19 cellular contexts compared by ENCODE assay signal in genomic region chr17:72110953-72111339, GRCh38. TPM values are rescaled to one million over a fixed set of nuclear protein-coding genes. Genes with fewer than 3 reads are reported as not detected.
A peak's percentile ranks its signal among the peaks of the same experiment; 100 is the strongest.
DNase-seq lines count a peak whose midpoint lies in the region; ATAC-seq, FAIRE-seq and TF ChIP-seq lines count a peak whose summit lies in the region.
"Had no signal": no experiment of that assay in that cellular context is flagged by ENCODE, and none has a peak within 500 bp of the region (broad histone marks: within the 10 kb centered on the region; RNA-seq: fewer than 3 reads in every experiment).

No MANE protein-coding gene starts in this region.

- in situ Hi-C loops in IMR-90 (cut with MboI; ENCODE audit: low sequenced_read_pairs): loop anchor here (10.0 kb wide), 3 partner anchors 646 to 1346 kb away; no protein-coding TSS in a partner anchor
- in situ Hi-C loops in GM12878 (cut with MboI): loop anchor here (10.0 kb wide), 1 partner anchor 646 kb away; no protein-coding TSS in a partner anchor
- in situ Hi-C loops in transverse colon (cut with MboI; ENCODE audit: low pct_ligation_motif_present in 1 of 4, low pct_unique_long_range_greater_than_20kb in 1 of 4, low sequenced_read_pairs in 3 of 4): loop anchor here (10.0 to 25.0 kb wide), 4 partner anchors 624 to 996 kb away; no protein-coding TSS in a partner anchor

- peak overlapping the region; percentile 73 for H2AFZ ChIP-seq in IMR-90 (replicated peaks; ENCODE audit: low read length, poor library complexity)
- no peak overlapping the region for H2AFZ ChIP-seq in GM12878 (ENCODE audit: control insufficient read depth, low read depth, low read length)
- H2AFZ ChIP-seq: PC-9 had no signal

- no peak overlapping the region for H3K18ac ChIP-seq in IMR-90 (ENCODE audit: low read depth, low read length)

- no peak for TF ChIP-seq POLR2A in IMR-90 (IDR thresholded peaks at IDR 0.05; ENCODE audit: low read depth, low read length)
- no peak for TF ChIP-seq POLR2A in GM12878 (IDR thresholded peaks at IDR 0.05; ENCODE audit: low read depth, low read length)
- TF ChIP-seq POLR2A in transverse colon (IDR thresholded peaks at IDR 0.05): no peak

- H4K5ac ChIP-seq in IMR-90 (ENCODE audit: low read depth, low read length): no peak overlapping the region

- no peak overlapping the region for H3K23ac ChIP-seq in IMR-90 (ENCODE audit: low read depth, low read length)

- no peak overlapping the region for H3K56ac ChIP-seq in IMR-90 (ENCODE audit: extremely low read depth, insufficient read depth, low read length)

- no peak overlapping the region for H3K27ac ChIP-seq in IMR-90 (ENCODE audit: insufficient read depth, low read length)
- no peak overlapping the region for H3K27ac ChIP-seq in GM12878 (ENCODE audit: control insufficient read depth, insufficient read depth)
- no peak overlapping the region for H3K27ac ChIP-seq in transverse colon
- H3K27ac ChIP-seq: PC-9, thoracic aorta had no signal

- WGBS in IMR-90 (ENCODE audit: extremely low coverage in 2 of 2, insufficient read length in 1 of 2), 2 experiments: 40% methylated on average over 1 of the region's 4 CpGs; no CpG with 5 or more reads in 1 of the 2 experiments
- WGBS in GM12878 (ENCODE audit: insufficient coverage, insufficient replicate concordance, low lambda C conversion rate, missing lambda C conversion rate): 15% methylated on average over 4 of the region's 4 CpGs
- 31 to 60% methylated on average over 1 to 4 of the region's 4 CpGs for WGBS in transverse colon (ENCODE audit: low coverage in 1 of 2), 2 donors

- H2BK120ac ChIP-seq in IMR-90 (ENCODE audit: low read depth, low read length): no peak overlapping the region

- H3K27me3 ChIP-seq in IMR-90 (ENCODE audit: control insufficient read depth, insufficient read depth, low read length) (no peaks in the 10 kb centered on the region), GM12878 (replicated peaks in 1 of 2; ENCODE audit: control insufficient read depth in 2 of 2, insufficient read depth in 2 of 2, low read length in 1 of 2) (no peaks in the 10 kb centered on the region), transverse colon (peaks cover 9% of the 10 kb centered on the region)

- RAD21 ChIA-PET in GM12878 (lab: Charles Lee; ENCODE audit: unreplicated experiment): interaction anchor here (1.1 kb wide), 1 partner anchor 23 kb away, joined by 5 read pairs; no protein-coding TSS in a partner anchor

- BruUV-seq in IMR-90 (replicated peaks; lab: Mats Ljungman, UMichigan) (no TSS peak), GM12878 (replicated peaks; lab: Mats Ljungman, UMichigan) (no TSS peak)

- H3K4me1 ChIP-seq in IMR-90 (ENCODE audit: control insufficient read depth, insufficient read depth, low read length) (peaks cover 2% of the 10 kb centered on the region; the same call in 1 of the 2 replicates), GM12878 (ENCODE audit: control insufficient read depth, insufficient read depth, low read length) (no peaks in the 10 kb centered on the region), transverse colon (peaks cover 0 to 11% (median 2%) of the 10 kb centered on the region in 4 donors)

- H3K4me2 ChIP-seq in IMR-90 (ENCODE audit: low read depth, low read length) (peak overlapping the region; percentile 13; the same call in 1 of the 2 replicates), GM12878 (ENCODE audit: control insufficient read depth, insufficient read depth) (peak overlapping the region; percentile 24; the same call in 1 of the 2 replicates)
- H3K4me2 ChIP-seq: PC-9 had no signal

- TF ChIP-seq CTCF in IMR-90 (conservative IDR thresholded peaks at IDR 0.05; ENCODE audit: low read depth, low read length): no peak
- TF ChIP-seq CTCF in GM12878 (IDR thresholded peaks at IDR 0.05 in 2 of 3, conservative IDR thresholded peaks at IDR 0.05 in 1 of 3; ENCODE audit: control insufficient read depth in 2 of 3, extremely low read depth in 1 of 3, insufficient read depth in 1 of 3, low read depth in 3 of 3, low read length in 3 of 3): no peak
- no peak for TF ChIP-seq CTCF in transverse colon (IDR thresholded peaks at IDR 0.05)

- TF ChIP-seq EP300 in GM12878 (IDR thresholded peaks at IDR 0.05; ENCODE audit: borderline replicate concordance in 1 of 2, control insufficient read depth in 1 of 2, low read depth in 2 of 2, low read length in 2 of 2): no peak
- no peak for TF ChIP-seq EP300 in transverse colon (IDR thresholded peaks at IDR 0.05; ENCODE audit: low read depth)

- no peak overlapping the region for H4K91ac ChIP-seq in IMR-90 (ENCODE audit: insufficient read depth, low read depth, low read length)

- intact Hi-C loops in IMR-90 (cut with micrococcal nuclease) (no loop called here), GM12878 (cut with micrococcal nuclease; ENCODE audit: unreplicated experiment) (no loop called here), left colon (cut with DNase I, micrococcal nuclease) (no loop called here), transverse colon (cut with DNase I; ENCODE audit: low total_unique reads) (loop anchor here (10.0 kb wide), 1 partner anchor 1476 kb away; no protein-coding TSS in a partner anchor)

- H3K4me3 ChIP-seq in IMR-90 (ENCODE audit: insufficient read depth, low read depth, low read length) (no peak overlapping the region), GM12878 (no peak overlapping the region), transverse colon (no peak overlapping the region)
- H3K4me3 ChIP-seq: PC-9 had no signal

- SMC1A ChIA-PET in GM12878 (lab: Charles Lee; ENCODE audit: uncharacterized antibody, unreplicated experiment): interaction anchor here (0.9 to 1.2 kb wide), 3 partner anchors 11 to 196 kb away, joined by 3 read pairs; no protein-coding TSS in a partner anchor

- no peaks in the 10 kb centered on the region for H3K79me2 ChIP-seq in GM12878 (ENCODE audit: control insufficient read depth, insufficient read depth, low read length)

- no peak overlapping the region for H2AK5ac ChIP-seq in IMR-90 (ENCODE audit: low read depth, low read length)

- DNase-seq in IMR-90 (no peak), GM12878 (ENCODE audit: low read depth, low spot score) (no peak), left colon (peak; percentile 46 to 49), transverse colon (peak; percentile 35), NCI-H146 treated with DMSO at 0.1 percent for 48 hours (lab: John Stamatoyannopoulos, UW; ENCODE audit: unreplicated experiment) (no peak), NOMO-1 (lab: John Stamatoyannopoulos, UW; ENCODE audit: unreplicated experiment in 2 of 2) (no peak), C1 segment of cervical spinal cord (lab: John Stamatoyannopoulos, UW) (no peak)
- DNase-seq: activated CD4-positive, CD25-positive, alpha-beta regulatory T cell treated with anti-CD3 and anti-CD28 coated beads, Interleukin-2, amount 50 U/mL, for 72 hours; endodermal cell; Karpas-422; kidney; NCI-H1092; NCI-H526 treated with DMSO at 0.1 percent for 48 hours; PC-9; stimulated activated CD4-positive, alpha-beta T cell treated with anti-CD3 and anti-CD28 coated beads, Interleukin-12 subunit alpha, Interleukin-12 subunit beta, amount 100 ng/mL, for 4 hours had no signal

- H2BK5ac ChIP-seq in IMR-90 (ENCODE audit: low read depth, low read length, poor library complexity, severe bottlenecking): no peak overlapping the region

- dilution Hi-C loops in IMR-90 (cut with HindIII; ENCODE audit: low sequenced_read_pairs, unreplicated experiment): no loop called here

- no peak overlapping the region for H2BK15ac ChIP-seq in IMR-90 (ENCODE audit: low read depth, low read length)

- POLR2A ChIA-PET in IMR-90 (lab: Charles Lee; ENCODE audit: unreplicated experiment) (no interaction called here), GM12878 (lab: Charles Lee) (no interaction called here)

- ATAC-seq in IMR-90 (ENCODE audit: low read depth): no peak
- ATAC-seq in GM12878: no peak
- peak; percentile 74 for ATAC-seq in left colon

- CTCF ChIA-PET in IMR-90 (lab: Yijun Ruan, JAX) (interaction anchor here (0.5 kb wide), 1 partner anchor 459 kb away, joined by 3 read pairs; no protein-coding TSS in a partner anchor), GM12878 (lab: Yijun Ruan, JAX) (no interaction called here)

- FAIRE-seq in GM12878 (lab: Jason Lieb, UNC): no peak
- FAIRE-seq: D721Med, kidney had no signal

- H2BK20ac ChIP-seq in IMR-90 (ENCODE audit: low read depth, low read length): no peak overlapping the region; the same call in 1 of the 2 replicates

- no peak for TF ChIP-seq RAD21 in IMR-90 (IDR thresholded peaks at IDR 0.05; ENCODE audit: low read length)
- no peak for TF ChIP-seq RAD21 in GM12878 (IDR thresholded peaks at IDR 0.05; ENCODE audit: insufficient read depth, low read depth, low read length)

- no peak overlapping the region for H2AK9ac ChIP-seq in IMR-90 (replicated peaks; ENCODE audit: low read depth, low read length, poor library complexity)

- H3K36me3 ChIP-seq in IMR-90 (ENCODE audit: control insufficient read depth, insufficient read depth, low read length) (no peaks in the 10 kb centered on the region), GM12878 (ENCODE audit: control insufficient read depth in 2 of 2, insufficient read depth in 2 of 2, low read length in 1 of 2) (no peaks in the 10 kb centered on the region), transverse colon (no peaks in the 10 kb centered on the region)
- H3K36me3 ChIP-seq: thoracic aorta had no signal

- H3K9me3 ChIP-seq in IMR-90 (ENCODE audit: control insufficient read depth, insufficient read depth, low read length) (no peaks in the 10 kb centered on the region), GM12878 (replicated peaks; ENCODE audit: control insufficient read depth, insufficient read depth, low read length) (no peaks in the 10 kb centered on the region), transverse colon (no peaks in the 10 kb centered on the region)
- H3K9me3 ChIP-seq: thoracic aorta had no signal

- no peaks in the 10 kb centered on the region for H3K79me1 ChIP-seq in IMR-90 (ENCODE audit: low read depth in 1 of 2, low read length in 2 of 2)

- peak overlapping the region in 1 of 2 experiments; percentile 20; a peak in 1 of 4 replicates for H4K8ac ChIP-seq in IMR-90 (ENCODE audit: low read depth in 2 of 2, low read length in 2 of 2)

- H4K20me1 ChIP-seq in IMR-90 (ENCODE audit: insufficient read depth, low read length) (no peaks in the 10 kb centered on the region), GM12878 (ENCODE audit: control insufficient read depth, insufficient read depth) (no peaks in the 10 kb centered on the region)

- no peaks in the 10 kb centered on the region for H3K9me1 ChIP-seq in IMR-90 (ENCODE audit: insufficient read depth, low read length)

- peak overlapping the region; percentile 70; the same call in 1 of the 2 replicates for H3K14ac ChIP-seq in IMR-90 (replicated peaks; ENCODE audit: low read depth, low read length)

- peak overlapping the region; percentile 56; the same call in 1 of the 2 replicates for H3K4ac ChIP-seq in IMR-90 (ENCODE audit: low read depth, low read length)

- H3K9ac ChIP-seq in IMR-90 (ENCODE audit: low read depth, low read length) (no peak overlapping the region), GM12878 (ENCODE audit: control insufficient read depth, insufficient read depth, low read length) (no peak overlapping the region)

RNA-seq across cellular contexts. Expression of gene SOX9, which starts 9.9 kb away (rescaled TPM):
- 4.1 and 8.3 TPM in 2 replicates for total RNA-seq in IMR-90 (2012; rRNA removed)
- polyA plus RNA-seq in IMR-90 (2012; rRNA removed): 12.7 and 17.6 TPM in 2 replicates
- 12.5 and 21.1 TPM in 2 replicates for polyA plus RNA-seq in IMR-90 (2012; cell fraction: cytosol; rRNA removed)
- polyA plus RNA-seq in IMR-90 (2012; cell fraction: nucleus; rRNA removed; ENCODE audit: low replicate concordance): 31.6 and 43.9 TPM in 2 replicates
- total RNA-seq in GM12878 (2013; cell fraction: nucleolus; rRNA removed): 41.0 and 44.0 TPM in 2 replicates
- total RNA-seq in GM12878 (2014; rRNA removed): 6.1 and 6.9 TPM in 2 replicates
- total RNA-seq in GM12878 (2014; rRNA removed; fragmentation: Illumina TruSeq; extraction: Trizol): 4.5 and 4.7 TPM in 2 replicates
- total RNA-seq in GM12878 (2021): 18.2 and 19.0 TPM in 2 replicates
- 2.5 TPM for polyA plus RNA-seq in GM12878 (2011; ENCODE audit: low read depth)
- 3.9 and 4.6 TPM in 2 replicates for polyA plus RNA-seq in GM12878 (2011; rRNA removed)
- polyA plus RNA-seq in GM12878 (2011; cell fraction: cytosol; rRNA removed): 4.7 and 5.4 TPM in 2 replicates
- polyA plus RNA-seq in GM12878 (2011; cell fraction: nucleus; rRNA removed): 9.0 and 12.1 TPM in 2 replicates
- polyA plus RNA-seq in GM12878 (2012): 5.8 and 6.1 TPM in 2 replicates
- polyA plus RNA-seq in GM12878 (2014; fragmentation: Illumina TruSeq; extraction: Trizol): 6.5 and 7.2 TPM in 2 replicates
- polyA plus RNA-seq in GM12878 (2014; fragmentation: Nextera tagmentation; extraction: Ambion mirVana): 1 to 10 TPM; 4.5 to 8.6 TPM
- 6.4 and 7.1 TPM in 2 replicates for polyA plus RNA-seq in GM12878 (2014; rRNA removed)
- 1 to 10 TPM; 1.2 to 4.0 TPM for polyA plus RNA-seq in GM12878 (2016; fragmentation: Nextera tagmentation; extraction: Ambion mirVana)
- polyA minus RNA-seq in GM12878 (2011; rRNA and poly(A)+ RNA removed): 4.9 and 6.2 TPM in 2 replicates
- polyA minus RNA-seq in GM12878 (2011; cell fraction: cytosol; rRNA and poly(A)+ RNA removed): 11.6 and 12.3 TPM in 2 replicates
- polyA minus RNA-seq in GM12878 (2011; cell fraction: nucleus; rRNA and poly(A)+ RNA removed): 5.4 and 7.5 TPM in 2 replicates
- total RNA-seq in left colon: 10 to 100 TPM; 41.1 to 49.7 TPM
- total RNA-seq in transverse colon: 10 to 100 TPM; 35.2 to 55.7 (median 42.3) TPM
- total RNA-seq: activated CD8-positive, alpha-beta memory T cell treated with anti-CD3 and anti-CD28 coated beads for 36 hours; G401 had no signal

Comparison
In these comparisons a context has a peak if more than half of its experiments do, and no peak if none do; other contexts are left out.
1. DNase-seq: peak in left colon (2 of 2) and transverse colon (single experiment); none in IMR-90 (single experiment), GM12878 (single experiment), NCI-H146 treated with DMSO at 0.1 percent for 48 hours (single experiment), NOMO-1 (0 of 2) and C1 segment of cervical spinal cord (0 of 14).